Comparison of ENCODE assay signal across 17 cellular contexts in the genomic region with DNA sequence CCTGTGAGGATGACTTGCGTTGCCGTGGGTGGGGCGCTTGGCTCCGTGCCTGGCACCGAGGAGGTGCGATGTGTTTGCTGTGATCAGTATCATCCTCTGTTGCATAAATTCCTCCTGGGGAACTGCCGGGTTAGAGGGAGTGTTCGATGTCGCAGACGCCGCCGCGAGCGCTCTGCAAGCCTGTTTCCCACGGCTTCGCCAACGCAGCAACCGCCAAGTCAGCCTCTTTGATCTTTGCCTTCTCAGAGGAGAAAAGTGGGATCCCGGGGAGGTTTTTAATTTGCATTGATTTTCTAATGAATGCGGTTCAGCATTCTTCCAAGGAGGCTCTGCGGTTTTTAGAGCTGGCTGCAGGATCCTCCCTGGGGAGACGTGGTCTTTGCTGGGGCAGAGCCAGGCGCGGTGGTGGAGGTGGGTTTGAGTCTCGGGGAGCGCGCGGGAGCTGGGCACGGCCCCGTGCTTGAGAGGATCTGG. TPM values are rescaled to one million over a fixed set of nuclear protein-coding genes. Genes with fewer than 3 reads are reported as not detected.
DNase-seq lines count a peak whose midpoint lies in the region; FAIRE-seq and TF ChIP-seq lines count a peak whose summit lies in the region.
"Had no signal": no experiment of that assay in that cellular context is flagged by ENCODE, and none has a peak within 500 bp of the region (broad histone marks: within the 10 kb centered on the region; RNA-seq: fewer than 3 reads in every experiment).

No MANE protein-coding gene starts in this region.

- H3K27ac Mint-ChIP-seq in HFFc6: no peak overlapping the region
- H3K27ac Mint-ChIP-seq: naive B cell had no signal

- H3K27me3 ChIP-seq in HUES48 (ENCODE audit: control insufficient read depth, insufficient read depth, low read length): peaks cover 49% of the 10 kb centered on the region

- H3K4me3 ChIP-seq in HUES48 (ENCODE audit: low read depth, low read length): peak overlapping the region; percentile 1; the same call in 1 of the 2 replicates
- H3K4me3 ChIP-seq: coronary artery had no signal

- H3K27ac ChIP-seq in HUES48 (ENCODE audit: low read depth, low read length): peak overlapping the region; percentile 48
- H3K27ac ChIP-seq: coronary artery had no signal

- H3K27me3 Mint-ChIP-seq in HFFc6 (ENCODE audit: insufficient read depth): peaks cover 28% of the 10 kb centered on the region

- H3K9me3 ChIP-seq in HUES48 (ENCODE audit: control insufficient read depth, insufficient read depth, low read length): no peaks in the 10 kb centered on the region

- DNase-seq in COLO668 (lab: John Stamatoyannopoulos, UW; ENCODE audit: unreplicated experiment) (peak; percentile 17), SW480 (ENCODE audit: low spot score) (peak; percentile 83), islet precursor cell (peak; percentile 91), D721Med (ENCODE audit: insufficient read length, low spot score) (no peak), HFFc6 (no peak), occipital lobe (lab: John Stamatoyannopoulos, UW) (no peak), Kasumi-1 (lab: John Stamatoyannopoulos, UW) (no peak)
- DNase-seq: Caco-2; hippocampal formation; Karpas-422; naive B cell; NK-92 treated with Interleukin-12 subunit alpha and Interleukin-12 subunit beta, amount 100 ng/mL, for 24 hours had no signal

- no peaks in the 10 kb centered on the region; the same call in 1 of the 2 replicates for H3K36me3 Mint-ChIP-seq in HFFc6 (ENCODE audit: low read depth)

- TF ChIP-seq CTCF in D721Med (IDR thresholded peaks at IDR 0.05; ENCODE audit: insufficient read depth, missing control alignments) (no peak), HFFc6 (IDR thresholded peaks at IDR 0.05) (no peak)

- H3K4me1 Mint-ChIP-seq in HFFc6 (ENCODE audit: low read depth): no peaks in the 10 kb centered on the region

- no peaks in the 10 kb centered on the region for H3K9me3 Mint-ChIP-seq in HFFc6

- H3K36me3 ChIP-seq in HUES48 (ENCODE audit: control insufficient read depth, insufficient read depth, low read length): no peaks in the 10 kb centered on the region

- no peak overlapping the region for H3K4me3 Mint-ChIP-seq in HFFc6

- FAIRE-seq in D721Med (lab: Jason Lieb, UNC): no peak
- FAIRE-seq: GM18507, TTC549 had no signal

- no peak overlapping the region for H3K9ac ChIP-seq in HUES48 (ENCODE audit: low read depth, low read length)

- peaks cover 5% of the 10 kb centered on the region; the same call in 1 of the 2 replicates for H3K4me1 ChIP-seq in HUES48 (ENCODE audit: control insufficient read depth, insufficient read depth, low read length)

RNA-seq across cellular contexts. Expression of a gene that starts 7.6 kb away (rescaled TPM):
- total RNA-seq in HFFc6 (2021; fragmentation: NEBNext Ultra II Directional; extraction: Animal tissue kit (Norgen Biotek cat#: 25700)): not detected
- not detected for total RNA-seq in occipital lobe
- total RNA-seq: Caco-2, subcutaneous adipose tissue had no signal

RNA-seq across cellular contexts. Expression of a gene that starts 12.3 kb away (rescaled TPM):
- total RNA-seq in HFFc6 (2021; fragmentation: NEBNext Ultra II Directional; extraction: Animal tissue kit (Norgen Biotek cat#: 25700)): not detected
- not detected for total RNA-seq in occipital lobe
- total RNA-seq: Caco-2, subcutaneous adipose tissue had no signal

RNA-seq across cellular contexts. Expression of a gene that starts 45.7 kb away (rescaled TPM):
- not detected for total RNA-seq in HFFc6 (2021; fragmentation: NEBNext Ultra II Directional; extraction: Animal tissue kit (Norgen Biotek cat#: 25700))
- total RNA-seq in occipital lobe: not detected

RNA-seq across cellular contexts. Expression of a gene that starts 54.7 kb away (rescaled TPM):
- 100 to 1,000 TPM; 140 to 182 (median 164) TPM for total RNA-seq in HFFc6 (2021; fragmentation: NEBNext Ultra II Directional; extraction: Animal tissue kit (Norgen Biotek cat#: 25700))
- total RNA-seq in occipital lobe: 2.5 TPM

RNA-seq across cellular contexts. Expression of a gene that starts 55.5 kb away (rescaled TPM):
- total RNA-seq in HFFc6 (2021; fragmentation: NEBNext Ultra II Directional; extraction: Animal tissue kit (Norgen Biotek cat#: 25700)): not detected
- not detected for total RNA-seq in occipital lobe
- total RNA-seq: Caco-2, subcutaneous adipose tissue had no signal

Comparison
In these comparisons a context has a peak if more than half of its experiments do, and no peak if none do; other contexts are left out.
1. DNase-seq: peak in COLO668 (single experiment), SW480 (single experiment) and islet precursor cell (single experiment); none in D721Med (single experiment), HFFc6 (single experiment), occipital lobe (single experiment) and Kasumi-1 (0 of 2).